Comparison of ENCODE assay signal across 18 cellular contexts in genomic region chr2:11503354-11503927, GRCh38. TPM values are rescaled to one million over a fixed set of nuclear protein-coding genes. Genes with fewer than 3 reads are reported as not detected.
DNase-seq lines count a peak whose midpoint lies in the region; ATAC-seq, FAIRE-seq and TF ChIP-seq lines count a peak whose summit lies in the region.
"Had no signal": no experiment of that assay in that cellular context is flagged by ENCODE, and none has a peak within 500 bp of the region (broad histone marks: within the 10 kb centered on the region; RNA-seq: fewer than 3 reads in every experiment).

No MANE protein-coding gene starts in this region.

- H3K79me2 ChIP-seq in HepG2 (ENCODE audit: insufficient read depth, low read length) (peaks cover 76% of the 10 kb centered on the region), K562 (ENCODE audit: control insufficient read depth, insufficient read depth, low read length) (no peaks in the 10 kb centered on the region)

- intact Hi-C loops in HepG2 (cut with micrococcal nuclease; ENCODE audit: unreplicated experiment) (no loop called here), right lobe of liver (cut with DNase I) (no loop called here), K562 (cut with micrococcal nuclease) (no loop called here), head of caudate nucleus (cut with DNase I) (no loop called here)

- in situ Hi-C loops in HepG2 (cut with HindIII; ENCODE audit: extremely low pct_ligation_motif_present, low pct_unique_long_range_greater_than_20kb) (no loop called here), K562 (cut with MboI) (no loop called here)

- H2AFZ ChIP-seq in HepG2 (ENCODE audit: low read length): no peak overlapping the region
- H2AFZ ChIP-seq in K562 (ENCODE audit: low read depth, low read length): no peak overlapping the region

- peak overlapping the region; percentile 9; the same call in 1 of the 2 replicates for H3K4me2 ChIP-seq in HepG2 (ENCODE audit: low read depth, low read length)
- H3K4me2 ChIP-seq in K562 (ENCODE audit: insufficient read depth, low read length): no peak overlapping the region

- TF ChIP-seq CTCF in HepG2 (CRISPR knock-in tag; IDR thresholded peaks at IDR 0.05) (no peak), right lobe of liver (IDR thresholded peaks at IDR 0.05) (no peak), K562 (IDR thresholded peaks at IDR 0.05 in 2 of 3, conservative IDR thresholded peaks at IDR 0.05 in 1 of 3; ENCODE audit: insufficient read depth in 2 of 3, low read depth in 1 of 3, low read length in 3 of 3) (no peak)

- H3K9me3 ChIP-seq in HepG2 (ENCODE audit: low read length): peaks cover 8% of the 10 kb centered on the region; the same call in 1 of the 2 replicates
- H3K9me3 ChIP-seq in right lobe of liver: peaks cover 0 to 2% (median 0%) of the 10 kb centered on the region in 4 donors
- H3K9me3 ChIP-seq in K562 (replicated peaks; ENCODE audit: control insufficient read depth, insufficient read depth, low read depth, low read length): no peaks in the 10 kb centered on the region
- H3K9me3 ChIP-seq: BE2C, Caco-2, HAP-1 had no signal

- H3K27me3 ChIP-seq in HepG2 (ENCODE audit: control insufficient read depth in 1 of 2, insufficient read depth in 2 of 2, low read length in 2 of 2) (no peaks in the 10 kb centered on the region), right lobe of liver (no peaks in the 10 kb centered on the region), K562 (ENCODE audit: control insufficient read depth in 2 of 2, insufficient read depth in 2 of 2, low read length in 2 of 2) (peaks cover 8 to 28% of the 10 kb centered on the region in 2 experiments; a peak in 3 of 5 replicates)
- H3K27me3 ChIP-seq: BE2C had no signal

- peak overlapping the region; percentile 52; the same call in 1 of the 2 replicates for H3K9ac ChIP-seq in HepG2 (ENCODE audit: insufficient read depth, low read depth, low read length)
- H3K9ac ChIP-seq in K562 (ENCODE audit: insufficient read depth in 1 of 2, low read depth in 2 of 2, low read length in 2 of 2): no peak overlapping the region

- TF ChIP-seq EP300 in HepG2 (IDR thresholded peaks at IDR 0.05; ENCODE audit: low read depth in 2 of 2, low read length in 2 of 2) (no peak), HepG2 (CRISPR knock-in tag; IDR thresholded peaks at IDR 0.05; ENCODE audit: borderline replicate concordance) (no peak), K562 (IDR thresholded peaks at IDR 0.05; ENCODE audit: low read length) (no peak)

- ATAC-seq in HepG2: no peak
- ATAC-seq in right lobe of liver: no peak
- ATAC-seq in K562: no peak
- ATAC-seq in GM21528 (IDR thresholded peaks at IDR 0.05; ENCODE audit: low FRiP score, unreplicated experiment): no peak

- no peaks in the 10 kb centered on the region for H3K9me1 ChIP-seq in K562 (ENCODE audit: control insufficient read depth, insufficient read depth, low read length)

- no peak for DNase-seq in HepG2 (ENCODE audit: low spot score)
- DNase-seq in right lobe of liver: no peak
- peak; percentile 4 for DNase-seq in NCI-H69 (lab: John Stamatoyannopoulos, UW)
- no peak for DNase-seq in K562 (ENCODE audit: extremely low read depth in 1 of 4, low spot score in 3 of 4)
- no peak for DNase-seq in head of caudate nucleus
- no peak for DNase-seq in KG1 (lab: John Stamatoyannopoulos, UW)
- DNase-seq: ACHN; BE2C; C1 segment of cervical spinal cord; Caco-2; CD4-positive, CD25-positive, alpha-beta regulatory T cell; DMS79 treated with DMSO at 0.1 percent for 48 hours; GF-D8 had no signal

- TF ChIP-seq RAD21 in HepG2 (CRISPR knock-in tag; IDR thresholded peaks at IDR 0.05) (no peak), K562 (CRISPR knock-in tag; conservative IDR thresholded peaks at IDR 0.05 in 1 of 2, IDR thresholded peaks at IDR 0.05 in 1 of 2) (no peak)

- TF ChIP-seq POLR2A in HepG2 (IDR thresholded peaks at IDR 0.05; ENCODE audit: insufficient read depth in 1 of 2, low read depth in 2 of 2, low read length in 2 of 2) (no peak), right lobe of liver (IDR thresholded peaks at IDR 0.05) (no peak), K562 (conservative IDR thresholded peaks at IDR 0.05) (no peak)

- no TSS peak for BruUV-seq in HepG2 (replicated peaks; lab: Mats Ljungman, UMichigan)
- no TSS peak for BruUV-seq in K562 (replicated peaks; lab: Mats Ljungman, UMichigan)

- H3K27ac ChIP-seq in HepG2 (ENCODE audit: extremely low read length, insufficient read depth, low read length): peak overlapping the region; percentile 97
- H3K27ac ChIP-seq in right lobe of liver: no peak overlapping the region
- H3K27ac ChIP-seq in K562 (ENCODE audit: extremely low read depth, low read depth, low read length): no peak overlapping the region

- no peaks in the 10 kb centered on the region for H4K20me1 ChIP-seq in HepG2 (ENCODE audit: insufficient read depth, low read length)
- H4K20me1 ChIP-seq in K562 (replicated peaks; ENCODE audit: control insufficient read depth, insufficient read depth, low read length): no peaks in the 10 kb centered on the region

- H3K4me1 ChIP-seq in HepG2 (ENCODE audit: insufficient read depth, low read length) (peaks cover 99% of the 10 kb centered on the region), right lobe of liver (peaks cover 0 to 53% (median 17%) of the 10 kb centered on the region in 4 donors), K562 (replicated peaks in 1 of 2; ENCODE audit: control insufficient read depth in 2 of 2, insufficient read depth in 2 of 2, low read length in 2 of 2) (peaks cover 2 to 4% of the 10 kb centered on the region in 2 experiments; a peak in 2 of 5 replicates)
- H3K4me1 ChIP-seq: HAP-1 had no signal

- FAIRE-seq in HepG2 (lab: Jason Lieb, UNC) (no peak), K562 (lab: Jason Lieb, UNC) (no peak)
- FAIRE-seq: A204.1, D721Med had no signal

- 72% methylated on average over 8 of the region's 8 CpGs for WGBS in HepG2 (ENCODE audit: low lambda C conversion rate)
- WGBS in right lobe of liver (ENCODE audit: insufficient coverage, low coverage, low lambda C conversion rate, missing lambda C conversion rate): 48% methylated on average over 6 of the region's 8 CpGs
- 26% methylated on average over 8 of the region's 8 CpGs for WGBS in K562 (ENCODE audit: insufficient coverage, low coverage, missing lambda C conversion rate)

- H3K4me3 ChIP-seq in HepG2 (replicated peaks in 1 of 3; ENCODE audit: insufficient read depth in 1 of 3, low read depth in 2 of 3, low read length in 3 of 3): no peak overlapping the region
- no peak overlapping the region for H3K4me3 ChIP-seq in right lobe of liver
- no peak overlapping the region for H3K4me3 ChIP-seq in K562
- H3K4me3 ChIP-seq: HAP-1 had no signal

- CTCF ChIA-PET in HepG2 (lab: Yijun Ruan, JAX; ENCODE audit: low intra/inter-chr PET ratio, low total read pairs) (no interaction called here), K562 (lab: Yijun Ruan, JAX; ENCODE audit: low intra/inter-chr PET ratio) (no interaction called here)

- POLR2A ChIA-PET in HepG2 (lab: Yijun Ruan, JAX): interaction anchor here (1.0 to 1.5 kb wide), 3 partner anchors 19 to 37 kb away, joined by 3 to 10 read pairs (median 4); partner anchors contain the start of gene E2F6
- POLR2A ChIA-PET in K562 (lab: Yijun Ruan, JAX): interaction anchor here (0.6 kb wide), 1 partner anchor 703 kb away, joined by 3 read pairs; no protein-coding TSS in a partner anchor

- peaks cover 0 to 3% of the 10 kb centered on the region in 2 experiments; a peak in 2 of 5 replicates for H3K36me3 ChIP-seq in HepG2 (replicated peaks in 1 of 2; ENCODE audit: control insufficient read depth in 1 of 2, insufficient read depth in 2 of 2, low read length in 2 of 2)
- H3K36me3 ChIP-seq in right lobe of liver: no peaks in the 10 kb centered on the region
- no peaks in the 10 kb centered on the region for H3K36me3 ChIP-seq in K562 (ENCODE audit: control insufficient read depth, insufficient read depth, low read length)
- H3K36me3 ChIP-seq: BE2C, HAP-1 had no signal

RNA-seq across cellular contexts. Expression of gene GREB1, which starts 30.4 kb away (rescaled TPM):
- total RNA-seq in HepG2 (2016; rRNA removed; fragmentation: Illumina TruSeq; extraction: Trizol): 61.2 and 64.2 TPM in 2 replicates
- 22.9 and 28.7 TPM in 2 replicates for total RNA-seq in HepG2 (2016; cell fraction: cytosol; rRNA removed; fragmentation: Illumina TruSeq; extraction: Trizol; ENCODE audit: low read depth)
- 62.9 and 63.8 TPM in 2 replicates for total RNA-seq in HepG2 (2016; cell fraction: insoluble cytoplasmic fraction; rRNA removed; fragmentation: Illumina TruSeq; extraction: Trizol)
- total RNA-seq in HepG2 (2016; cell fraction: membrane; rRNA removed; fragmentation: Illumina TruSeq; extraction: Trizol): 43.0 and 57.1 TPM in 2 replicates
- total RNA-seq in HepG2 (2016; cell fraction: nucleus; rRNA removed; fragmentation: Illumina TruSeq; extraction: Trizol): 118 and 132 TPM in 2 replicates
- polyA plus RNA-seq in HepG2 (2011; rRNA removed): 26.8 and 31.3 TPM in 2 replicates
- polyA plus RNA-seq in HepG2 (2011; cell fraction: cytosol; rRNA removed): 20.4 and 21.0 TPM in 2 replicates
- 110 and 130 TPM in 2 replicates for polyA plus RNA-seq in HepG2 (2011; cell fraction: nucleus; rRNA removed)
- 47.0 and 84.0 TPM in 2 replicates for polyA plus RNA-seq in HepG2 (2012)
- 10.7 and 14.3 TPM in 2 replicates for polyA plus RNA-seq in HepG2 (2016; cell fraction: cytosol; fragmentation: Illumina TruSeq; extraction: Trizol; ENCODE audit: low read depth)
- polyA plus RNA-seq in HepG2 (2016; cell fraction: insoluble cytoplasmic fraction; fragmentation: Illumina TruSeq; extraction: Trizol; ENCODE audit: low read depth): 38.8 and 51.0 TPM in 2 replicates
- 17.8 and 18.3 TPM in 2 replicates for polyA plus RNA-seq in HepG2 (2016; cell fraction: membrane; fragmentation: Illumina TruSeq; extraction: Trizol; ENCODE audit: low read depth)
- 158 and 174 TPM in 2 replicates for polyA plus RNA-seq in HepG2 (2016; cell fraction: nucleus; fragmentation: Illumina TruSeq; extraction: Trizol; ENCODE audit: insufficient read depth, low read depth)
- polyA minus RNA-seq in HepG2 (2011; rRNA and poly(A)+ RNA removed; ENCODE audit: low replicate concordance): 1.5 and 97.9 TPM in 2 replicates
- 60.3 and 64.2 TPM in 2 replicates for polyA minus RNA-seq in HepG2 (2011; cell fraction: cytosol; rRNA and poly(A)+ RNA removed)
- 142 and 160 TPM in 2 replicates for polyA minus RNA-seq in HepG2 (2011; cell fraction: nucleus; rRNA and poly(A)+ RNA removed)
- total RNA-seq in right lobe of liver: 10 to 100 TPM in 2 of 6 experiments, 1 to 10 TPM in 4; 1.6 to 19.5 (median 6.5) TPM
- total RNA-seq in K562 (2011; cell fraction: chromatin; rRNA removed; ENCODE audit: low replicate concordance): 0.21 and 0.90 TPM in 2 replicates
- total RNA-seq in K562 (2011; cell fraction: nucleolus; rRNA removed): 0.33 and 1.2 TPM in 2 replicates
- not detected in 2 replicates for total RNA-seq in K562 (2011; cell fraction: nucleoplasm; rRNA removed)
- 0.65 TPM in 1 of 2 replicates, not detected in the other for total RNA-seq in K562 (2014; rRNA removed)
- 0.44 TPM in 1 of 2 replicates, not detected in the other for total RNA-seq in K562 (2014; rRNA removed; fragmentation: Illumina TruSeq; extraction: Trizol)
- total RNA-seq in K562 (2015; rRNA removed; fragmentation: Illumina TruSeq; extraction: Trizol): 0.07 and 0.19 TPM in 2 replicates
- 0.42 and 1.3 TPM in 2 replicates for total RNA-seq in K562 (2021)
- polyA plus RNA-seq in K562 (2011; rRNA removed): 0.07 and 0.22 TPM in 2 replicates
- polyA plus RNA-seq in K562 (2011; cell fraction: cytosol; rRNA removed): 0.15 and 0.21 TPM in 2 replicates
- 0.04 and 0.13 TPM in 2 replicates for polyA plus RNA-seq in K562 (2011; cell fraction: nucleus; rRNA removed)
- 0.15 and 0.16 TPM in 2 replicates for polyA plus RNA-seq in K562 (2012)
- polyA plus RNA-seq in K562 (2014; fragmentation: Illumina TruSeq; extraction: Trizol): 0.07 and 0.09 TPM in 2 replicates
- under 1 TPM; 0.04 to 0.11 TPM for polyA plus RNA-seq in K562 (2014; fragmentation: Nextera tagmentation; extraction: Ambion mirVana)
- 0.58 and 0.86 TPM in 2 replicates for polyA plus RNA-seq in K562 (2014; rRNA removed)
- not detected in 2 replicates for polyA minus RNA-seq in K562 (2011; rRNA and poly(A)+ RNA removed)
- polyA minus RNA-seq in K562 (2011; cell fraction: cytosol; rRNA and poly(A)+ RNA removed): not detected in 2 replicates
- polyA minus RNA-seq in K562 (2011; cell fraction: nucleus; rRNA and poly(A)+ RNA removed): not detected in 2 replicates
- total RNA-seq: HT-29 had no signal

RNA-seq across cellular contexts. Expression of gene E2F6, which starts 37.5 kb away (rescaled TPM):
- total RNA-seq in HepG2 (2016; rRNA removed; fragmentation: Illumina TruSeq; extraction: Trizol) (36.0 and 40.1 TPM in 2 replicates), right lobe of liver (1 to 10 TPM; 4.4 to 9.9 (median 5.8) TPM), K562 (2014; rRNA removed) (25.1 and 31.8 TPM in 2 replicates), K562 (2014; rRNA removed; fragmentation: Illumina TruSeq; extraction: Trizol) (31.0 and 33.7 TPM in 2 replicates), K562 (2015; rRNA removed; fragmentation: Illumina TruSeq; extraction: Trizol) (25.0 and 26.1 TPM in 2 replicates), K562 (2021) (21.9 and 24.2 TPM in 2 replicates)
- total RNA-seq in HepG2 (2016; cell fraction: cytosol; rRNA removed; fragmentation: Illumina TruSeq; extraction: Trizol; ENCODE audit: low read depth): 13.0 and 13.9 TPM in 2 replicates
- 36.8 and 38.9 TPM in 2 replicates for total RNA-seq in HepG2 (2016; cell fraction: insoluble cytoplasmic fraction; rRNA removed; fragmentation: Illumina TruSeq; extraction: Trizol)
- total RNA-seq in HepG2 (2016; cell fraction: membrane; rRNA removed; fragmentation: Illumina TruSeq; extraction: Trizol): 37.8 and 40.8 TPM in 2 replicates
- total RNA-seq in HepG2 (2016; cell fraction: nucleus; rRNA removed; fragmentation: Illumina TruSeq; extraction: Trizol): 35.5 and 39.9 TPM in 2 replicates
- polyA plus RNA-seq in HepG2 (2011; rRNA removed) (22.6 and 27.3 TPM in 2 replicates), K562 (2011; rRNA removed) (21.9 and 33.9 TPM in 2 replicates), K562 (2014; fragmentation: Illumina TruSeq; extraction: Trizol) (24.6 and 24.8 TPM in 2 replicates), K562 (2014; fragmentation: Nextera tagmentation; extraction: Ambion mirVana) (10 to 100 TPM; 13.6 to 14.0 TPM), K562 (2014; rRNA removed) (25.0 and 27.8 TPM in 2 replicates)
- 9.9 and 16.5 TPM in 2 replicates for polyA plus RNA-seq in HepG2 (2011; cell fraction: cytosol; rRNA removed)
- 15.6 and 16.3 TPM in 2 replicates for polyA plus RNA-seq in HepG2 (2011; cell fraction: nucleus; rRNA removed)
- polyA plus RNA-seq in HepG2 (2012): 28.6 and 31.7 TPM in 2 replicates
- 10.7 and 15.9 TPM in 2 replicates for polyA plus RNA-seq in HepG2 (2016; cell fraction: cytosol; fragmentation: Illumina TruSeq; extraction: Trizol; ENCODE audit: low read depth)
- 49.4 and 50.1 TPM in 2 replicates for polyA plus RNA-seq in HepG2 (2016; cell fraction: insoluble cytoplasmic fraction; fragmentation: Illumina TruSeq; extraction: Trizol; ENCODE audit: low read depth)
- polyA plus RNA-seq in HepG2 (2016; cell fraction: membrane; fragmentation: Illumina TruSeq; extraction: Trizol; ENCODE audit: low read depth): 27.3 and 31.7 TPM in 2 replicates
- polyA plus RNA-seq in HepG2 (2016; cell fraction: nucleus; fragmentation: Illumina TruSeq; extraction: Trizol; ENCODE audit: insufficient read depth, low read depth): 72.4 and 76.7 TPM in 2 replicates
- 8.6 and 12.9 TPM in 2 replicates for polyA minus RNA-seq in HepG2 (2011; rRNA and poly(A)+ RNA removed; ENCODE audit: low replicate concordance)
- polyA minus RNA-seq in HepG2 (2011; cell fraction: cytosol; rRNA and poly(A)+ RNA removed): 10.9 and 11.8 TPM in 2 replicates
- polyA minus RNA-seq in HepG2 (2011; cell fraction: nucleus; rRNA and poly(A)+ RNA removed): 32.4 and 33.1 TPM in 2 replicates
- 14.1 and 38.5 TPM in 2 replicates for total RNA-seq in K562 (2011; cell fraction: chromatin; rRNA removed; ENCODE audit: low replicate concordance)
- total RNA-seq in K562 (2011; cell fraction: nucleolus; rRNA removed): 8.8 and 10.9 TPM in 2 replicates
- 19.7 and 23.1 TPM in 2 replicates for total RNA-seq in K562 (2011; cell fraction: nucleoplasm; rRNA removed)
- polyA plus RNA-seq in K562 (2011; cell fraction: cytosol; rRNA removed): 8.2 and 11.9 TPM in 2 replicates
- 13.0 and 14.7 TPM in 2 replicates for polyA plus RNA-seq in K562 (2011; cell fraction: nucleus; rRNA removed)
- 21.9 and 23.3 TPM in 2 replicates for polyA plus RNA-seq in K562 (2012)
- polyA minus RNA-seq in K562 (2011; rRNA and poly(A)+ RNA removed): 23.7 and 25.7 TPM in 2 replicates
- 10.8 and 11.8 TPM in 2 replicates for polyA minus RNA-seq in K562 (2011; cell fraction: cytosol; rRNA and poly(A)+ RNA removed)
- 8.1 and 11.8 TPM in 2 replicates for polyA minus RNA-seq in K562 (2011; cell fraction: nucleus; rRNA and poly(A)+ RNA removed)

Comparison
In these comparisons a context has a peak if more than half of its experiments do, and no peak if none do; other contexts are left out.
1. Of the 241 proteins assayed by ChIP-seq in both HepG2 and K562: peak only in HepG2: none; only in K562: DPF2 and NFIC; in both: none; in neither: 239.